In the genomic region with DNA sequence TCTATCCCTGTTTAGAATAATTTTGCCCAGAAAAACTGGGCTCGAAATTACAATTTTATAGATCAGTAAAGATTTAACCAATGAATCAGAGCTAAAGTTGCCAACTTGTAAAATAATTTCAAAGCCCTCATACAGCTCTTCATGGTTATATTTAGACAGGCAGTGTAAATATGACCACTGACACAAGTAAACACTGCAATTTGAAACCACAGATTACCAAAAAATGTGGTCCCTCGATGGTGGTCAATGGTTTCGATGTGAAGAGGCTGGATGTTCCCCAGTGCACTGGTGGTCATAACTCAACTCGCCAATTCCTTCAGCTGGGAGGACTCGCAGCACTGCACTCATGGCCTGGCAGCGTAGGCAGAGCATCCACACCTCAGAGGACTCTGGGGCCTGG, we compare ENCODE assay signal across 36 cellular contexts. TPM values are rescaled to one million over a fixed set of nuclear protein-coding genes. Genes with fewer than 3 reads are reported as not detected.
"Had no signal": no experiment of that assay in that cellular context is flagged by ENCODE, and none has a peak within 500 bp of the region (broad histone marks: within the 10 kb centered on the region; RNA-seq: fewer than 3 reads in every experiment).

No MANE protein-coding gene starts in this region.

- H3K4me1 Mint-ChIP-seq: immature natural killer cell; naive B cell; stimulated activated naive B cell treated with anti-CD40 and anti-IgM and Interleukin-4, amounts not matched to agents 10 μg/mL and 1 μg/mL and 100 μg/mL, for 72 hours had no signal

- H3K27ac Mint-ChIP-seq: dendritic cell treated with granulocyte-macrophage colony-stimulating factor and Interleukin-4, amounts not matched to agents 40 ng/mL and 50 ng/mL, for 4 days; endodermal cell; immature natural killer cell; naive B cell; natural killer cell treated with Interleukin-12 subunit alpha and Interleukin-12 subunit beta and Interleukin-15 and Interleukin-18, amount 100 ng/mL, for 72 hours; neural progenitor cell; stimulated activated naive B cell treated with anti-CD40 and anti-IgM and Interleukin-4, amounts not matched to agents 10 μg/mL and 1 μg/mL and 100 μg/mL, for 72 hours; stimulated activated naive CD8-positive, alpha-beta T cell treated with anti-CD3 and anti-CD28 coated beads, Interleukin-15, Interleukin-2, amounts not matched to agents 100 ng/mL and 50 ng/mL, for 24 hours had no signal

- DNase-seq: colonic mucosa; effector CD8-positive, alpha-beta T cell; endodermal cell; foreskin melanocyte; glutamatergic neuron; heart right ventricle; hypothalamus; immature natural killer cell; islet precursor cell; kidney glomerular epithelial cell; left colon; left ventricle myocardium inferior; lower lobe of right lung; naive B cell; right cardiac atrium; small intestine; stimulated activated CD4-positive, alpha-beta T cell treated with anti-CD3 and anti-CD28 coated beads, Interleukin-15, amount 100 ng/mL, for 24 hours; stimulated activated CD4-positive, alpha-beta T cell treated with anti-CD3 and anti-CD28 coated beads, Interleukin-2, amount 100 ng/mL, for 48 hours; stimulated activated naive B cell treated with anti-CD40 and anti-IgM and Interleukin-4, amounts not matched to agents 10 μg/mL and 1 μg/mL and 100 μg/mL, for 72 hours; upper lobe of right lung; uterus had no signal

- H3K9ac ChIP-seq: neural progenitor cell had no signal

- H3K4me3 Mint-ChIP-seq: dendritic cell treated with granulocyte-macrophage colony-stimulating factor and Interleukin-4, amounts not matched to agents 40 ng/mL and 50 ng/mL, for 4 days; endodermal cell; immature natural killer cell; naive B cell; natural killer cell treated with Interleukin-12 subunit alpha and Interleukin-12 subunit beta and Interleukin-15 and Interleukin-18, amount 100 ng/mL, for 72 hours; neural progenitor cell; stimulated activated naive B cell treated with anti-CD40 and anti-IgM and Interleukin-4, amounts not matched to agents 10 μg/mL and 1 μg/mL and 100 μg/mL, for 72 hours; stimulated activated naive CD8-positive, alpha-beta T cell treated with anti-CD3 and anti-CD28 coated beads, Interleukin-15, Interleukin-2, amounts not matched to agents 100 ng/mL and 50 ng/mL, for 24 hours had no signal

- H3K36me3 Mint-ChIP-seq: immature natural killer cell; naive B cell; natural killer cell treated with Interleukin-12 subunit alpha and Interleukin-12 subunit beta and Interleukin-15 and Interleukin-18, amount 100 ng/mL, for 72 hours; neural progenitor cell; stimulated activated naive B cell treated with anti-CD40 and anti-IgM and Interleukin-4, amounts not matched to agents 10 μg/mL and 1 μg/mL and 100 μg/mL, for 72 hours had no signal

- H3K27me3 ChIP-seq: colonic mucosa, esophagus muscularis mucosa, heart right ventricle, neural progenitor cell, tibial nerve, upper lobe of right lung, uterus had no signal

- H3K9me3 ChIP-seq: colonic mucosa, esophagus muscularis mucosa, left ventricle myocardium inferior, lower lobe of right lung, prostate gland, thoracic aorta, tibial nerve, upper lobe of right lung, uterus had no signal

- H3K36me3 ChIP-seq: colonic mucosa, esophagus muscularis mucosa, heart right ventricle, left ventricle myocardium inferior, lower lobe of right lung, neural progenitor cell, prostate gland, tibial nerve, upper lobe of right lung, uterus had no signal

- H3K4me2 ChIP-seq: neural progenitor cell had no signal

- H3K27me3 Mint-ChIP-seq: naive B cell; natural killer cell treated with Interleukin-12 subunit alpha and Interleukin-12 subunit beta and Interleukin-15 and Interleukin-18, amount 100 ng/mL, for 72 hours; stimulated activated naive B cell treated with anti-CD40 and anti-IgM and Interleukin-4, amounts not matched to agents 10 μg/mL and 1 μg/mL and 100 μg/mL, for 72 hours; stimulated activated naive CD8-positive, alpha-beta T cell treated with anti-CD3 and anti-CD28 coated beads, Interleukin-15, Interleukin-2, amounts not matched to agents 100 ng/mL and 50 ng/mL, for 24 hours had no signal

- H2AFZ ChIP-seq: neural progenitor cell had no signal

- H3K4me3 ChIP-seq: colonic mucosa, esophagus muscularis mucosa, heart right ventricle, left ventricle myocardium inferior, lower lobe of right lung, neural progenitor cell, prostate gland, thoracic aorta, tibial nerve, upper lobe of right lung, uterus had no signal

- H3K27ac ChIP-seq: colonic mucosa, heart right ventricle, left ventricle myocardium inferior, lower lobe of right lung, neural progenitor cell, prostate gland, thoracic aorta, tibial nerve, upper lobe of right lung, uterus had no signal

- H3K9me3 Mint-ChIP-seq: dendritic cell treated with granulocyte-macrophage colony-stimulating factor and Interleukin-4, amounts not matched to agents 40 ng/mL and 50 ng/mL, for 4 days; endodermal cell; neural progenitor cell; stimulated activated naive B cell treated with anti-CD40 and anti-IgM and Interleukin-4, amounts not matched to agents 10 μg/mL and 1 μg/mL and 100 μg/mL, for 72 hours had no signal

- ATAC-seq: heart right ventricle; left colon; lower lobe of right lung; natural killer cell treated with Interleukin-12 subunit alpha and Interleukin-12 subunit beta and Interleukin-15 and Interleukin-18, amount 100 ng/mL, for 72 hours; right cardiac atrium; stimulated activated naive B cell treated with anti-CD40 and anti-IgM and Interleukin-4, amounts not matched to agents 10 μg/mL and 1 μg/mL and 100 μg/mL, for 72 hours; upper lobe of right lung had no signal

- H3K4me1 ChIP-seq: colonic mucosa, lower lobe of right lung, prostate gland, tibial nerve, uterus had no signal

RNA-seq across cellular contexts. Expression of a gene that starts 28.6 kb away (rescaled TPM):
- total RNA-seq: chondrocyte; colonic mucosa; endodermal cell; endothelial cell of umbilical vein; epithelial cell of proximal tubule; esophagus muscularis mucosa; fibroblast of lung; heart right ventricle; left colon; left ventricle myocardium inferior; lower lobe of right lung; mononuclear cell; natural killer cell treated with Interleukin-12 subunit alpha and Interleukin-12 subunit beta and Interleukin-15 and Interleukin-18, amount 100 ng/mL, for 72 hours; osteocyte; renal cortical epithelial cell; right cardiac atrium; thoracic aorta; tibial nerve; upper lobe of right lung; uterus had no signal
- polyA plus RNA-seq: endothelial cell of umbilical vein, heart right ventricle, immature natural killer cell, right cardiac atrium, small intestine had no signal
